ENCODE assay signal across 14 cellular contexts in the genomic region with DNA sequence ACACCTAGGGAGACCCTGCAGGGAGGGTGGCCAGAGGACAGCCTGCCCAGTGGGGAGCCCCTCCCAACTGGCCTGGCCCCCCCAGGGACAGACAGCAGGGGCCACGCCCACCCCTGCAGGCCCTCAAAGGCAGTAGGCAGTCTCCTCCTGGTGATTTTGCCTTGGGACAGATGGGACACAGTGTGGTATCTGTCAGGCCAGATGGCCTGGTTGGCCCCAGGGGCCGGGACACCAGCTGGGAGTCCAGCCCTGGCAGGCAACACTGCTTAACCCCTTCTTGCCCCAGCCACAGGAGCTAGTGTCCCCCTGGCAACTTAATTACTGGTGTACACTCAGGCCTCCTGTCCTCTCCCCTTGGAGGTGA. TPM values are rescaled to one million over a fixed set of nuclear protein-coding genes. Genes with fewer than 3 reads are reported as not detected.
A peak's percentile ranks its signal among the peaks of the same experiment; 100 is the strongest.
DNase-seq lines count a peak whose midpoint lies in the region; ATAC-seq and TF ChIP-seq lines count a peak whose summit lies in the region.
"Had no signal": no experiment of that assay in that cellular context is flagged by ENCODE, and none has a peak within 500 bp of the region (broad histone marks: within the 10 kb centered on the region; RNA-seq: fewer than 3 reads in every experiment).

No MANE protein-coding gene starts in this region.

- H3K9ac ChIP-seq in HCT116 (ENCODE audit: low read length) (0 out of 2 replicates have a peak overlapping the region, but pooled peaks have one; percentile 8), SK-N-SH (no peak overlapping the region)

- H3K4me1 ChIP-seq in HCT116 (ENCODE audit: control insufficient read depth in 1 of 2, insufficient read depth in 2 of 2, low read length in 2 of 2) (peaks cover 18 to 54% of the 10 kb centered on the region in 2 experiments; a peak in 3 of 4 replicates), SK-N-SH (ENCODE audit: control insufficient read depth in 1 of 2, insufficient read depth in 2 of 2, low read depth in 1 of 2, low read length in 1 of 2) (peaks cover 20 to 39% of the 10 kb centered on the region in 2 experiments; a peak in 2 of 4 replicates), spleen (peaks cover 27 to 99% (median 56%) of the 10 kb centered on the region in 6 donors), Peyer's patch (peaks cover 0 to 12% (median 1%) of the 10 kb centered on the region in 4 donors)

- no peak overlapping the region for H3K4me2 ChIP-seq in HCT116 (ENCODE audit: low read length)
- no peak overlapping the region for H3K4me2 ChIP-seq in SK-N-SH

- 60% methylated on average over 1 of the region's 2 CpGs for WGBS in SK-N-SH (ENCODE audit: low lambda C conversion rate)
- 42 to 83% (median 65%) methylated on average over 1 to 2 of the region's 2 CpGs for WGBS in spleen, 5 donors

- ATAC-seq in HCT116: 0 out of 2 replicates have a peak, but pooled peaks have one; percentile 19
- ATAC-seq: activated CD8-positive, alpha-beta memory T cell treated with anti-CD3 and anti-CD28 coated beads, Interleukin-2, amount 10 ng/mL, durations not matched to agents 7 days and 5 days; sciatic nerve had no signal

- TF ChIP-seq RAD21 in HCT116 (IDR thresholded peaks at IDR 0.05; ENCODE audit: low read depth) (no peak), SK-N-SH (IDR thresholded peaks at IDR 0.05; ENCODE audit: low read length) (no peak)

- no peak for TF ChIP-seq EP300 in SK-N-SH (IDR thresholded peaks at IDR 0.05; ENCODE audit: borderline replicate concordance in 1 of 2, low read depth in 1 of 2, low read length in 1 of 2)

- peaks cover 4% of the 10 kb centered on the region; the same call in 1 of the 2 replicates for H4K20me1 ChIP-seq in HCT116 (ENCODE audit: insufficient read depth)
- H4K20me1 ChIP-seq in SK-N-SH (ENCODE audit: insufficient read depth): no peaks in the 10 kb centered on the region

- H3K27ac ChIP-seq in HCT116 (ENCODE audit: low read depth, low read length) (peak overlapping the region; percentile 10; the same call in 1 of the 2 replicates), SK-N-SH (ENCODE audit: low read depth in 2 of 2, low read length in 1 of 2) (no peak overlapping the region), spleen (peak overlapping the region in 6 of 8 donors; percentile 7 to 54 (median 30)), Peyer's patch (no peak overlapping the region)

- H3K9me2 ChIP-seq in HCT116 (ENCODE audit: insufficient read depth): no peaks in the 10 kb centered on the region
- H3K9me2 ChIP-seq in SK-N-SH: no peaks in the 10 kb centered on the region

- H3K27me3 ChIP-seq in HCT116 (ENCODE audit: insufficient read depth, low read length): no peaks in the 10 kb centered on the region
- no peaks in the 10 kb centered on the region for H3K27me3 ChIP-seq in SK-N-SH (ENCODE audit: insufficient read depth)
- H3K27me3 ChIP-seq in spleen (replicated peaks in 1 of 7): no peaks in the 10 kb centered on the region
- no peaks in the 10 kb centered on the region for H3K27me3 ChIP-seq in Peyer's patch
- H3K27me3 ChIP-seq: adrenal gland had no signal

- no peaks in the 10 kb centered on the region for H3K9me3 ChIP-seq in HCT116 (ENCODE audit: control insufficient read depth in 1 of 2, insufficient read depth in 1 of 2, low read depth in 1 of 2, low read length in 2 of 2)
- H3K9me3 ChIP-seq in SK-N-SH: no peaks in the 10 kb centered on the region
- H3K9me3 ChIP-seq in spleen: no peaks in the 10 kb centered on the region
- H3K9me3 ChIP-seq in Peyer's patch: no peaks in the 10 kb centered on the region
- H3K9me3 ChIP-seq: adrenal gland had no signal

- TF ChIP-seq CTCF in HCT116 (IDR thresholded peaks at IDR 0.05 in 2 of 3, conservative IDR thresholded peaks at IDR 0.05 in 1 of 3; ENCODE audit: borderline replicate concordance in 1 of 3, insufficient read depth in 1 of 3, low read depth in 2 of 3, low read length in 2 of 3): no peak
- no peak for TF ChIP-seq CTCF in SK-N-SH (IDR thresholded peaks at IDR 0.05)
- no peak for TF ChIP-seq CTCF in spleen (IDR thresholded peaks at IDR 0.05 in 8 of 11, conservative IDR thresholded peaks at IDR 0.05 in 3 of 11)
- TF ChIP-seq CTCF in Peyer's patch (IDR thresholded peaks at IDR 0.05): no peak

- RAD21 ChIA-PET in HCT116 (lab: Charles Lee; ENCODE audit: low non-redundant PET in 1 of 2, low total read pairs in 2 of 2, uncharacterized antibody in 2 of 2, unreplicated experiment in 2 of 2): no interaction called here

- TF ChIP-seq POLR2A in HCT116 (IDR thresholded peaks at IDR 0.05; ENCODE audit: borderline replicate concordance, extremely low read depth, insufficient read depth, insufficient read length) (no peak), spleen (IDR thresholded peaks at IDR 0.05) (no peak), Peyer's patch (IDR thresholded peaks at IDR 0.05) (no peak)

- DNase-seq in HCT116 (ENCODE audit: low read depth, low spot score): no peak
- peak; percentile 77 for DNase-seq in SK-N-SH
- peak; percentile 77 for DNase-seq in globus pallidus (ENCODE audit: low spot score)
- peak; percentile 53 for DNase-seq in spleen
- DNase-seq in central memory CD4-positive, alpha-beta T cell: no peak
- no peak for DNase-seq in activated gamma-delta T cell treated with Interleukin-2 at 50 U/mL for 16 hours
- DNase-seq in Peyer's patch: no peak
- no peak for DNase-seq in NCI-H2196 (lab: John Stamatoyannopoulos, UW; ENCODE audit: unreplicated experiment)
- DNase-seq: activated CD8-positive, alpha-beta memory T cell treated with anti-CD3 and anti-CD28 coated beads, Interleukin-2, amount 10 ng/mL, durations not matched to agents 7 days and 5 days; Calu3; MV-4-11; T-helper 9 cell had no signal

- POLR2A ChIA-PET in HCT116 (lab: Charles Lee): interaction anchor here (3.2 kb wide), 1 partner anchor 12 kb away, joined by 13 read pairs; no protein-coding TSS in a partner anchor
- POLR2A ChIA-PET in SK-N-SH (lab: Yijun Ruan, JAX): no interaction called here

- H3K79me2 ChIP-seq in HCT116 (ENCODE audit: insufficient read depth, low read length): peaks cover 87% of the 10 kb centered on the region
- peaks cover 78% of the 10 kb centered on the region for H3K79me2 ChIP-seq in SK-N-SH (ENCODE audit: insufficient read depth)

- peaks cover 3% of the 10 kb centered on the region for H3F3A ChIP-seq in SK-N-SH (replicated peaks; ENCODE audit: insufficient read depth)

- no peaks in the 10 kb centered on the region for H3K36me3 ChIP-seq in HCT116 (ENCODE audit: control insufficient read depth in 1 of 2, insufficient read depth in 2 of 2, low read length in 2 of 2)
- H3K36me3 ChIP-seq in SK-N-SH (replicated peaks in 1 of 2; ENCODE audit: control insufficient read depth in 1 of 2, insufficient read depth in 2 of 2, low read length in 1 of 2): no peaks in the 10 kb centered on the region
- H3K36me3 ChIP-seq in spleen: peaks cover 0 to 6% (median 0%) of the 10 kb centered on the region in 6 donors
- H3K36me3 ChIP-seq in Peyer's patch: no peaks in the 10 kb centered on the region
- H3K36me3 ChIP-seq: adrenal gland had no signal

- no peak overlapping the region for H3K4me3 ChIP-seq in HCT116 (replicated peaks in 1 of 2; ENCODE audit: low read depth in 1 of 2, low read length in 2 of 2)
- no peak overlapping the region for H3K4me3 ChIP-seq in SK-N-SH (ENCODE audit: low read depth in 2 of 2, low read length in 1 of 2)
- H3K4me3 ChIP-seq in spleen: no peak overlapping the region
- H3K4me3 ChIP-seq in Peyer's patch: no peak overlapping the region
- H3K4me3 ChIP-seq: adrenal gland had no signal

- intact Hi-C loops in HCT116 (cut with micrococcal nuclease) (no loop called here), spleen (cut with DNase I; ENCODE audit: low total_unique reads) (no loop called here)

- H2AFZ ChIP-seq in HCT116 (ENCODE audit: low read depth, low read length, poor library complexity, severe bottlenecking): no peak overlapping the region
- no peak overlapping the region for H2AFZ ChIP-seq in SK-N-SH (ENCODE audit: low read depth)

- BruUV-seq in HCT116 (replicated peaks; lab: Mats Ljungman, UMichigan): no TSS peak

- CTCF ChIA-PET in HCT116 (lab: Charles Lee): no interaction called here
- CTCF ChIA-PET in SK-N-SH (lab: Yijun Ruan, JAX): interaction anchor here (0.9 to 1.3 kb wide), 3 partner anchors 9 to 26 kb away, joined by 3 to 11 read pairs (median 4); no protein-coding TSS in a partner anchor

TF ChIP-seq in HCT116, 20 proteins besides CTCF, POLR2A, EP300 and RAD21 (continues in another document):
- no peak for TF ChIP-seq SRF (IDR thresholded peaks at IDR 0.05; ENCODE audit: low read depth)
- TF ChIP-seq CEBPB (IDR thresholded peaks at IDR 0.05; ENCODE audit: low read depth): no peak
- TF ChIP-seq ELF1 (IDR thresholded peaks at IDR 0.05; ENCODE audit: borderline replicate concordance, low read depth): no peak
- TF ChIP-seq EZH2phosphoT487 (IDR thresholded peaks at IDR 0.05; ENCODE audit: borderline replicate concordance): no peak
- TF ChIP-seq ZNF274 (IDR thresholded peaks at IDR 0.05; ENCODE audit: low read depth, low read length): no peak

TF ChIP-seq in SK-N-SH, 30 proteins besides CTCF, POLR2A, EP300 and RAD21 (continues in another document):
- TF ChIP-seq CHD2 (IDR thresholded peaks at IDR 0.05; ENCODE audit: low read length, partially characterized antibody) (no peak), USF2 (IDR thresholded peaks at IDR 0.05; ENCODE audit: borderline replicate concordance, low read depth, low read length) (no peak)

RNA-seq across cellular contexts. Expression of gene IFFO2, which starts 17.8 kb away (rescaled TPM):
- total RNA-seq in HCT116 (2021; ENCODE audit: unreplicated experiment) (15.6 TPM), spleen (10 to 100 TPM; 13.6 to 19.7 (median 16.4) TPM), Peyer's patch (10 to 100 TPM in 1 of 4 donors, 1 to 10 TPM in 3; 1.9 to 14.9 (median 3.8) TPM)
- polyA plus RNA-seq in HCT116 (2012): 11.7 and 15.6 TPM in 2 replicates
- polyA plus RNA-seq in SK-N-SH (2012; rRNA removed) (10.5 TPM in 2 replicates), spleen (1 to 10 TPM; 2.7 to 6.2 (median 2.9) TPM)
- 8.2 and 9.1 TPM in 2 replicates for polyA plus RNA-seq in SK-N-SH (2012; cell fraction: cytosol; rRNA removed)
- 18.5 and 29.7 TPM in 2 replicates for polyA plus RNA-seq in SK-N-SH (2012; cell fraction: nucleus; rRNA removed)

RNA-seq across cellular contexts. Expression of gene ALDH4A1, which starts 36.3 kb away (rescaled TPM):
- total RNA-seq in HCT116 (2021; ENCODE audit: unreplicated experiment) (12.6 TPM), spleen (10 to 100 TPM in 2 of 7 donors, 1 to 10 TPM in 5; 5.1 to 11.2 (median 8.3) TPM), Peyer's patch (1 to 10 TPM; 2.8 to 5.8 (median 4.1) TPM)
- 9.0 and 11.3 TPM in 2 replicates for polyA plus RNA-seq in HCT116 (2012)
- polyA plus RNA-seq in SK-N-SH (2012; rRNA removed) (18.5 and 26.2 TPM in 2 replicates), spleen (1 to 10 TPM; 3.5 to 9.8 (median 4.4) TPM)
- 11.9 and 17.9 TPM in 2 replicates for polyA plus RNA-seq in SK-N-SH (2012; cell fraction: cytosol; rRNA removed)
- 38.5 and 69.7 TPM in 2 replicates for polyA plus RNA-seq in SK-N-SH (2012; cell fraction: nucleus; rRNA removed)

Comparison
In these comparisons a context has a peak if more than half of its experiments do, and no peak if none do; other contexts are left out.
1. DNase-seq: peak in SK-N-SH (single experiment), globus pallidus (single experiment) and spleen (single experiment); none in HCT116 (single experiment), central memory CD4-positive, alpha-beta T cell (single experiment), activated gamma-delta T cell treated with Interleukin-2 at 50 U/mL for 16 hours (single experiment), Peyer's patch (0 of 3) and NCI-H2196 (single experiment).
2. H3K27ac ChIP-seq: peak in HCT116 (single experiment) and spleen (6 of 8); none in SK-N-SH (0 of 2) and Peyer's patch (0 of 4).